9 cellular contexts compared by ENCODE assay signal in genomic region chr20:3812259-3812681, GRCh38. TPM values are rescaled to one million over a fixed set of nuclear protein-coding genes. Genes with fewer than 3 reads are reported as not detected.
DNase-seq lines count a peak whose midpoint lies in the region; ATAC-seq, FAIRE-seq and TF ChIP-seq lines count a peak whose summit lies in the region.
"Had no signal": no experiment of that assay in that cellular context is flagged by ENCODE, and none has a peak within 500 bp of the region (broad histone marks: within the 10 kb centered on the region; RNA-seq: fewer than 3 reads in every experiment).

No MANE protein-coding gene starts in this region.

- no peak for FAIRE-seq in HepG2 (lab: Jason Lieb, UNC)
- FAIRE-seq: GM12878 had no signal

- WGBS in HepG2 (ENCODE audit: low lambda C conversion rate) = 98% methylated on average over 9 of the region's 9 CpGs

- peak overlapping the region; percentile 98 for H3K27ac Mint-ChIP-seq in activated naive CD8-positive, alpha-beta T cell
- H3K27ac Mint-ChIP-seq in endothelial cell (ENCODE audit: unreplicated experiment) = no peak overlapping the region

- peak overlapping the region; percentile 44; the same call in 1 of the 2 replicates for H2AFZ ChIP-seq in KMS-11 (ENCODE audit: low read depth)
- H2AFZ ChIP-seq in HepG2 (ENCODE audit: low read length) = no peak overlapping the region

- TF ChIP-seq EP300 in HepG2 (IDR thresholded peaks at IDR 0.05; ENCODE audit: low read depth in 2 of 2, low read length in 2 of 2) (no peak), HepG2 (CRISPR knock-in tag; IDR thresholded peaks at IDR 0.05; ENCODE audit: borderline replicate concordance) (no peak)

- no peaks in the 10 kb centered on the region for H3K9me3 Mint-ChIP-seq in activated naive CD8-positive, alpha-beta T cell (ENCODE audit: low read depth)
- no peaks in the 10 kb centered on the region for H3K9me3 Mint-ChIP-seq in endothelial cell (ENCODE audit: unreplicated experiment)

- CTCF ChIA-PET in HepG2 (lab: Yijun Ruan, JAX; ENCODE audit: low intra/inter-chr PET ratio, low total read pairs) = interaction anchor here (1.2 kb wide), 1 partner anchor 25 kb away, joined by 5 read pairs; the partner anchor contains the start of gene CENPB

- H4K20me1 ChIP-seq in KMS-11 (ENCODE audit: insufficient read depth) = no peaks in the 10 kb centered on the region
- no peaks in the 10 kb centered on the region for H4K20me1 ChIP-seq in HepG2 (ENCODE audit: insufficient read depth, low read length)

- H3K36me3 ChIP-seq in KMS-11 (ENCODE audit: insufficient read depth) = no peaks in the 10 kb centered on the region
- H3K36me3 ChIP-seq in HepG2 (replicated peaks in 1 of 2; ENCODE audit: control insufficient read depth in 1 of 2, insufficient read depth in 2 of 2, low read length in 2 of 2) = no peaks in the 10 kb centered on the region
- no peaks in the 10 kb centered on the region for H3K36me3 ChIP-seq in stomach smooth muscle (ENCODE audit: control insufficient read depth in 2 of 2, insufficient read depth in 2 of 2, low read length in 2 of 2)

- H3K27me3 Mint-ChIP-seq in activated naive CD8-positive, alpha-beta T cell = no peaks in the 10 kb centered on the region
- H3K27me3 Mint-ChIP-seq in endothelial cell (ENCODE audit: unreplicated experiment) = peaks cover 9% of the 10 kb centered on the region

- DNase-seq in HepG2 (ENCODE audit: low spot score) (no peak), endothelial cell (ENCODE audit: low spot score) (no peak), NCI-H1436 treated with DMSO at 0.1 percent for 48 hours (lab: John Stamatoyannopoulos, UW) (no peak)

- intact Hi-C loops in HepG2 (cut with micrococcal nuclease; ENCODE audit: unreplicated experiment) = no loop called here

- no peak for TF ChIP-seq POLR2A in HepG2 (IDR thresholded peaks at IDR 0.05; ENCODE audit: insufficient read depth in 1 of 2, low read depth in 2 of 2, low read length in 2 of 2)

- H3K4me1 ChIP-seq in KMS-11 (ENCODE audit: low read depth, poor library complexity, severe bottlenecking) (peaks cover 6% of the 10 kb centered on the region), HepG2 (ENCODE audit: insufficient read depth, low read length) (peaks cover 55% of the 10 kb centered on the region), stomach smooth muscle (ENCODE audit: control insufficient read depth, insufficient read depth, low read length) (peaks cover 45% of the 10 kb centered on the region)

- in situ Hi-C loops in HepG2 (cut with HindIII; ENCODE audit: extremely low pct_ligation_motif_present, low pct_unique_long_range_greater_than_20kb) = no loop called here

- peak overlapping the region; percentile 49; the same call in 1 of the 2 replicates for H3K9ac ChIP-seq in KMS-11
- peak overlapping the region; percentile 45 for H3K9ac ChIP-seq in HepG2 (ENCODE audit: insufficient read depth, low read depth, low read length)
- H3K9ac ChIP-seq in stomach smooth muscle (ENCODE audit: low read length in 2 of 2) = peak overlapping the region; percentile 21 to 36

- TF ChIP-seq RAD21 in HepG2 (CRISPR knock-in tag; IDR thresholded peaks at IDR 0.05) = no peak

- H3K4me3 ChIP-seq in KMS-11 (IDR thresholded peaks at IDR 0.05; ENCODE audit: insufficient read depth, low read depth, low read length) (no peak overlapping the region), HepG2 (replicated peaks in 1 of 3; ENCODE audit: insufficient read depth in 1 of 3, low read depth in 2 of 3, low read length in 3 of 3) (peak overlapping the region in 1 of 3 experiments; percentile 59; a peak in 2 of 6 replicates), stomach smooth muscle (ENCODE audit: low read length in 2 of 2) (peak overlapping the region in 1 of 2 donors; percentile 72)
- H3K4me3 ChIP-seq: GM12878 had no signal

- POLR2A ChIA-PET in HepG2 (lab: Yijun Ruan, JAX) = interaction anchor here (0.8 to 2.8 kb wide), 5 partner anchors 8 to 33 kb away, joined by 3 to 10 read pairs (median 4); partner anchors contain the start of genes AP5S1, CDC25B and CENPB

- BruUV-seq in HepG2 (replicated peaks; lab: Mats Ljungman, UMichigan) = no TSS peak

- H3K36me3 Mint-ChIP-seq in activated naive CD8-positive, alpha-beta T cell = no peaks in the 10 kb centered on the region
- H3K36me3 Mint-ChIP-seq in endothelial cell (ENCODE audit: low read depth, unreplicated experiment) = no peaks in the 10 kb centered on the region

- no peaks in the 10 kb centered on the region for H3K27me3 ChIP-seq in KMS-11 (ENCODE audit: insufficient read depth, low read depth)
- H3K27me3 ChIP-seq in HepG2 (ENCODE audit: control insufficient read depth in 1 of 2, insufficient read depth in 2 of 2, low read length in 2 of 2) = peaks cover 3 to 14% of the 10 kb centered on the region in 2 experiments; a peak in 3 of 5 replicates
- H3K27me3 ChIP-seq in stomach smooth muscle (ENCODE audit: control insufficient read depth in 1 of 2, insufficient read depth in 2 of 2, low read length in 2 of 2) = no peaks in the 10 kb centered on the region

- H3K79me2 ChIP-seq in KMS-11 (ENCODE audit: insufficient read depth, low read depth) (no peaks in the 10 kb centered on the region), HepG2 (ENCODE audit: insufficient read depth, low read length) (no peaks in the 10 kb centered on the region)

- TF ChIP-seq CTCF in KMS-11 (conservative IDR thresholded peaks at IDR 0.05; ENCODE audit: low read depth, low read length) = no peak
- no peak for TF ChIP-seq CTCF in HepG2 (CRISPR knock-in tag; IDR thresholded peaks at IDR 0.05)
- no peak for TF ChIP-seq CTCF in endothelial cell (IDR thresholded peaks at IDR 0.05; ENCODE audit: unreplicated experiment)

- H3K4me2 ChIP-seq in KMS-11 = no peak overlapping the region
- peak overlapping the region; percentile 87 for H3K4me2 ChIP-seq in HepG2 (ENCODE audit: low read depth, low read length)

- ATAC-seq in HepG2 (no peak), GM21515 (IDR thresholded peaks at IDR 0.05; ENCODE audit: unreplicated experiment) (no peak), GM18517 (IDR thresholded peaks at IDR 0.05; ENCODE audit: unreplicated experiment) (no peak)

- peaks cover 81% of the 10 kb centered on the region for H3K4me1 Mint-ChIP-seq in activated naive CD8-positive, alpha-beta T cell (ENCODE audit: low read depth)
- H3K4me1 Mint-ChIP-seq in endothelial cell (ENCODE audit: unreplicated experiment) = peaks cover 8% of the 10 kb centered on the region

- H3K4me3 Mint-ChIP-seq in activated naive CD8-positive, alpha-beta T cell = peak overlapping the region; percentile 90
- H3K4me3 Mint-ChIP-seq in endothelial cell (ENCODE audit: unreplicated experiment) = no peak overlapping the region

- H3K9me3 ChIP-seq in HepG2 (ENCODE audit: low read length) (no peaks in the 10 kb centered on the region), stomach smooth muscle (ENCODE audit: control insufficient read depth in 2 of 2, low read length in 2 of 2) (no peaks in the 10 kb centered on the region)

- H3K27ac ChIP-seq in KMS-11 (peak overlapping the region; percentile 76), HepG2 (ENCODE audit: extremely low read length, insufficient read depth, low read length) (no peak overlapping the region), stomach smooth muscle (ENCODE audit: low read length) (peak overlapping the region; percentile 97)

RNA-seq across cellular contexts. Expression of gene AP5S1, which starts 8.1 kb away (rescaled TPM):
- total RNA-seq in HepG2 (2016; rRNA removed; fragmentation: Illumina TruSeq; extraction: Trizol) (23.2 and 23.7 TPM in 2 replicates), endothelial cell (ENCODE audit: unreplicated experiment) (9.9 TPM)
- 6.5 and 6.6 TPM in 2 replicates for total RNA-seq in HepG2 (2016; cell fraction: cytosol; rRNA removed; fragmentation: Illumina TruSeq; extraction: Trizol; ENCODE audit: low read depth)
- total RNA-seq in HepG2 (2016; cell fraction: insoluble cytoplasmic fraction; rRNA removed; fragmentation: Illumina TruSeq; extraction: Trizol) = 20.8 and 26.3 TPM in 2 replicates
- 15.6 and 19.4 TPM in 2 replicates for total RNA-seq in HepG2 (2016; cell fraction: membrane; rRNA removed; fragmentation: Illumina TruSeq; extraction: Trizol)
- total RNA-seq in HepG2 (2016; cell fraction: nucleus; rRNA removed; fragmentation: Illumina TruSeq; extraction: Trizol) = 14.1 and 15.3 TPM in 2 replicates
- 7.9 and 9.1 TPM in 2 replicates for polyA plus RNA-seq in HepG2 (2011; rRNA removed)
- 6.7 and 9.3 TPM in 2 replicates for polyA plus RNA-seq in HepG2 (2011; cell fraction: cytosol; rRNA removed)
- polyA plus RNA-seq in HepG2 (2011; cell fraction: nucleus; rRNA removed) = 13.1 and 17.4 TPM in 2 replicates
- 6.2 and 7.2 TPM in 2 replicates for polyA plus RNA-seq in HepG2 (2012)
- polyA plus RNA-seq in HepG2 (2016; cell fraction: cytosol; fragmentation: Illumina TruSeq; extraction: Trizol; ENCODE audit: low read depth) = 6.5 and 8.5 TPM in 2 replicates
- 20.4 and 21.3 TPM in 2 replicates for polyA plus RNA-seq in HepG2 (2016; cell fraction: insoluble cytoplasmic fraction; fragmentation: Illumina TruSeq; extraction: Trizol; ENCODE audit: low read depth)
- polyA plus RNA-seq in HepG2 (2016; cell fraction: membrane; fragmentation: Illumina TruSeq; extraction: Trizol; ENCODE audit: low read depth) = 13.2 and 17.0 TPM in 2 replicates
- polyA plus RNA-seq in HepG2 (2016; cell fraction: nucleus; fragmentation: Illumina TruSeq; extraction: Trizol; ENCODE audit: insufficient read depth, low read depth) = 18.0 and 19.1 TPM in 2 replicates
- 15.2 and 46.1 TPM in 2 replicates for polyA minus RNA-seq in HepG2 (2011; rRNA and poly(A)+ RNA removed; ENCODE audit: low replicate concordance)
- polyA minus RNA-seq in HepG2 (2011; cell fraction: cytosol; rRNA and poly(A)+ RNA removed) = 8.3 and 11.6 TPM in 2 replicates
- 23.7 and 26.3 TPM in 2 replicates for polyA minus RNA-seq in HepG2 (2011; cell fraction: nucleus; rRNA and poly(A)+ RNA removed)

RNA-seq across cellular contexts. Expression of gene CDC25B, which starts 16.2 kb away (rescaled TPM):
- total RNA-seq in HepG2 (2016; rRNA removed; fragmentation: Illumina TruSeq; extraction: Trizol) = 14.5 and 19.3 TPM in 2 replicates
- total RNA-seq in HepG2 (2016; cell fraction: cytosol; rRNA removed; fragmentation: Illumina TruSeq; extraction: Trizol; ENCODE audit: low read depth) = 5.8 and 5.9 TPM in 2 replicates
- 15.3 and 18.9 TPM in 2 replicates for total RNA-seq in HepG2 (2016; cell fraction: insoluble cytoplasmic fraction; rRNA removed; fragmentation: Illumina TruSeq; extraction: Trizol)
- total RNA-seq in HepG2 (2016; cell fraction: membrane; rRNA removed; fragmentation: Illumina TruSeq; extraction: Trizol) = 18.7 and 19.9 TPM in 2 replicates
- 13.9 and 16.9 TPM in 2 replicates for total RNA-seq in HepG2 (2016; cell fraction: nucleus; rRNA removed; fragmentation: Illumina TruSeq; extraction: Trizol)
- 14.3 and 19.4 TPM in 2 replicates for polyA plus RNA-seq in HepG2 (2011; rRNA removed)
- 11.6 and 15.6 TPM in 2 replicates for polyA plus RNA-seq in HepG2 (2011; cell fraction: cytosol; rRNA removed)
- polyA plus RNA-seq in HepG2 (2011; cell fraction: nucleus; rRNA removed) = 49.0 and 73.9 TPM in 2 replicates
- 26.0 and 33.6 TPM in 2 replicates for polyA plus RNA-seq in HepG2 (2012)
- 10.4 and 11.1 TPM in 2 replicates for polyA plus RNA-seq in HepG2 (2016; cell fraction: cytosol; fragmentation: Illumina TruSeq; extraction: Trizol; ENCODE audit: low read depth)
- polyA plus RNA-seq in HepG2 (2016; cell fraction: insoluble cytoplasmic fraction; fragmentation: Illumina TruSeq; extraction: Trizol; ENCODE audit: low read depth) = 30.9 and 41.0 TPM in 2 replicates
- 21.7 and 25.1 TPM in 2 replicates for polyA plus RNA-seq in HepG2 (2016; cell fraction: membrane; fragmentation: Illumina TruSeq; extraction: Trizol; ENCODE audit: low read depth)
- polyA plus RNA-seq in HepG2 (2016; cell fraction: nucleus; fragmentation: Illumina TruSeq; extraction: Trizol; ENCODE audit: insufficient read depth, low read depth) = 40.4 and 46.6 TPM in 2 replicates
- 22.5 and 47.0 TPM in 2 replicates for polyA minus RNA-seq in HepG2 (2011; rRNA and poly(A)+ RNA removed; ENCODE audit: low replicate concordance)
- 15.7 and 18.9 TPM in 2 replicates for polyA minus RNA-seq in HepG2 (2011; cell fraction: cytosol; rRNA and poly(A)+ RNA removed)
- polyA minus RNA-seq in HepG2 (2011; cell fraction: nucleus; rRNA and poly(A)+ RNA removed) = 11.1 and 13.0 TPM in 2 replicates
- total RNA-seq in endothelial cell (ENCODE audit: unreplicated experiment) = 10.4 TPM

RNA-seq across cellular contexts. Expression of gene CENPB, which starts 25.7 kb away (rescaled TPM):
- total RNA-seq in HepG2 (2016; rRNA removed; fragmentation: Illumina TruSeq; extraction: Trizol) (42.9 and 54.5 TPM in 2 replicates), endothelial cell (ENCODE audit: unreplicated experiment) (57.9 TPM)
- 12.7 and 12.9 TPM in 2 replicates for total RNA-seq in HepG2 (2016; cell fraction: cytosol; rRNA removed; fragmentation: Illumina TruSeq; extraction: Trizol; ENCODE audit: low read depth)
- 42.6 and 53.4 TPM in 2 replicates for total RNA-seq in HepG2 (2016; cell fraction: insoluble cytoplasmic fraction; rRNA removed; fragmentation: Illumina TruSeq; extraction: Trizol)
- 44.1 and 47.1 TPM in 2 replicates for total RNA-seq in HepG2 (2016; cell fraction: membrane; rRNA removed; fragmentation: Illumina TruSeq; extraction: Trizol)
- total RNA-seq in HepG2 (2016; cell fraction: nucleus; rRNA removed; fragmentation: Illumina TruSeq; extraction: Trizol) = 22.9 and 28.9 TPM in 2 replicates
- polyA plus RNA-seq in HepG2 (2011; rRNA removed) = 10.4 and 15.6 TPM in 2 replicates
- 13.3 and 14.8 TPM in 2 replicates for polyA plus RNA-seq in HepG2 (2011; cell fraction: cytosol; rRNA removed)
- 19.0 and 20.4 TPM in 2 replicates for polyA plus RNA-seq in HepG2 (2011; cell fraction: nucleus; rRNA removed)
- 20.0 and 24.1 TPM in 2 replicates for polyA plus RNA-seq in HepG2 (2012)
- polyA plus RNA-seq in HepG2 (2016; cell fraction: cytosol; fragmentation: Illumina TruSeq; extraction: Trizol; ENCODE audit: low read depth) = 11.2 and 11.4 TPM in 2 replicates
- 37.8 and 42.0 TPM in 2 replicates for polyA plus RNA-seq in HepG2 (2016; cell fraction: insoluble cytoplasmic fraction; fragmentation: Illumina TruSeq; extraction: Trizol; ENCODE audit: low read depth)
- polyA plus RNA-seq in HepG2 (2016; cell fraction: membrane; fragmentation: Illumina TruSeq; extraction: Trizol; ENCODE audit: low read depth) = 28.4 and 33.6 TPM in 2 replicates
- polyA plus RNA-seq in HepG2 (2016; cell fraction: nucleus; fragmentation: Illumina TruSeq; extraction: Trizol; ENCODE audit: insufficient read depth, low read depth) = 36.6 and 38.3 TPM in 2 replicates
- polyA minus RNA-seq in HepG2 (2011; rRNA and poly(A)+ RNA removed; ENCODE audit: low replicate concordance) = 40.5 and 51.2 TPM in 2 replicates
- polyA minus RNA-seq in HepG2 (2011; cell fraction: cytosol; rRNA and poly(A)+ RNA removed) = 17.9 and 18.5 TPM in 2 replicates
- 16.0 and 16.7 TPM in 2 replicates for polyA minus RNA-seq in HepG2 (2011; cell fraction: nucleus; rRNA and poly(A)+ RNA removed)

RNA-seq across cellular contexts. Expression of gene SPEF1, which starts 31.0 kb away (rescaled TPM):
- total RNA-seq in HepG2 (2016; rRNA removed; fragmentation: Illumina TruSeq; extraction: Trizol) (0.27 and 0.32 TPM in 2 replicates), endothelial cell (ENCODE audit: unreplicated experiment) (0.23 TPM)
- not detected in 2 replicates for total RNA-seq in HepG2 (2016; cell fraction: cytosol; rRNA removed; fragmentation: Illumina TruSeq; extraction: Trizol; ENCODE audit: low read depth)
- 0.15 and 0.22 TPM in 2 replicates for total RNA-seq in HepG2 (2016; cell fraction: insoluble cytoplasmic fraction; rRNA removed; fragmentation: Illumina TruSeq; extraction: Trizol)
- 0.17 and 0.22 TPM in 2 replicates for total RNA-seq in HepG2 (2016; cell fraction: membrane; rRNA removed; fragmentation: Illumina TruSeq; extraction: Trizol)
- total RNA-seq in HepG2 (2016; cell fraction: nucleus; rRNA removed; fragmentation: Illumina TruSeq; extraction: Trizol) = 0.40 TPM in 1 of 2 replicates, not detected in the other
- 0.05 and 0.11 TPM in 2 replicates for polyA plus RNA-seq in HepG2 (2011; rRNA removed)
- 0.08 TPM in 1 of 2 replicates, not detected in the other for polyA plus RNA-seq in HepG2 (2011; cell fraction: cytosol; rRNA removed)
- polyA plus RNA-seq in HepG2 (2011; cell fraction: nucleus; rRNA removed) = 0.45 and 0.84 TPM in 2 replicates
- 0.11 TPM in 1 of 2 replicates, not detected in the other for polyA plus RNA-seq in HepG2 (2012)
- polyA plus RNA-seq in HepG2 (2016; cell fraction: cytosol; fragmentation: Illumina TruSeq; extraction: Trizol; ENCODE audit: low read depth) = 0.17 and 0.22 TPM in 2 replicates
- 0.24 and 0.25 TPM in 2 replicates for polyA plus RNA-seq in HepG2 (2016; cell fraction: insoluble cytoplasmic fraction; fragmentation: Illumina TruSeq; extraction: Trizol; ENCODE audit: low read depth)
- 0.20 and 0.42 TPM in 2 replicates for polyA plus RNA-seq in HepG2 (2016; cell fraction: membrane; fragmentation: Illumina TruSeq; extraction: Trizol; ENCODE audit: low read depth)
- 0.29 TPM in 1 of 2 replicates, not detected in the other for polyA plus RNA-seq in HepG2 (2016; cell fraction: nucleus; fragmentation: Illumina TruSeq; extraction: Trizol; ENCODE audit: insufficient read depth, low read depth)
- 0.08 and 0.14 TPM in 2 replicates for polyA minus RNA-seq in HepG2 (2011; rRNA and poly(A)+ RNA removed; ENCODE audit: low replicate concordance)
- not detected in 2 replicates for polyA minus RNA-seq in HepG2 (2011; cell fraction: cytosol; rRNA and poly(A)+ RNA removed)
- 0.64 TPM in 1 of 2 replicates, not detected in the other for polyA minus RNA-seq in HepG2 (2011; cell fraction: nucleus; rRNA and poly(A)+ RNA removed)
- total RNA-seq: GM12878 had no signal

RNA-seq across cellular contexts. Expression of gene MAVS, which starts 34.4 kb away (rescaled TPM):
- total RNA-seq in HepG2 (2016; rRNA removed; fragmentation: Illumina TruSeq; extraction: Trizol) (36.6 and 44.4 TPM in 2 replicates), endothelial cell (ENCODE audit: unreplicated experiment) (111 TPM)
- total RNA-seq in HepG2 (2016; cell fraction: cytosol; rRNA removed; fragmentation: Illumina TruSeq; extraction: Trizol; ENCODE audit: low read depth) = 4.7 and 5.3 TPM in 2 replicates
- total RNA-seq in HepG2 (2016; cell fraction: insoluble cytoplasmic fraction; rRNA removed; fragmentation: Illumina TruSeq; extraction: Trizol) = 37.6 and 37.9 TPM in 2 replicates
- total RNA-seq in HepG2 (2016; cell fraction: membrane; rRNA removed; fragmentation: Illumina TruSeq; extraction: Trizol) = 17.4 and 17.9 TPM in 2 replicates
- 23.6 and 27.3 TPM in 2 replicates for total RNA-seq in HepG2 (2016; cell fraction: nucleus; rRNA removed; fragmentation: Illumina TruSeq; extraction: Trizol)
- 27.3 and 27.8 TPM in 2 replicates for polyA plus RNA-seq in HepG2 (2011; rRNA removed)
- 15.7 and 16.8 TPM in 2 replicates for polyA plus RNA-seq in HepG2 (2011; cell fraction: cytosol; rRNA removed)
- polyA plus RNA-seq in HepG2 (2011; cell fraction: nucleus; rRNA removed) = 36.4 and 42.5 TPM in 2 replicates
- polyA plus RNA-seq in HepG2 (2012) = 18.3 and 22.8 TPM in 2 replicates
- polyA plus RNA-seq in HepG2 (2016; cell fraction: cytosol; fragmentation: Illumina TruSeq; extraction: Trizol; ENCODE audit: low read depth) = 2.6 TPM in 2 replicates
- 25.4 and 30.9 TPM in 2 replicates for polyA plus RNA-seq in HepG2 (2016; cell fraction: insoluble cytoplasmic fraction; fragmentation: Illumina TruSeq; extraction: Trizol; ENCODE audit: low read depth)
- 6.2 and 7.0 TPM in 2 replicates for polyA plus RNA-seq in HepG2 (2016; cell fraction: membrane; fragmentation: Illumina TruSeq; extraction: Trizol; ENCODE audit: low read depth)
- 35.3 and 39.8 TPM in 2 replicates for polyA plus RNA-seq in HepG2 (2016; cell fraction: nucleus; fragmentation: Illumina TruSeq; extraction: Trizol; ENCODE audit: insufficient read depth, low read depth)
- polyA minus RNA-seq in HepG2 (2011; rRNA and poly(A)+ RNA removed; ENCODE audit: low replicate concordance) = 25.5 and 99.2 TPM in 2 replicates
- polyA minus RNA-seq in HepG2 (2011; cell fraction: cytosol; rRNA and poly(A)+ RNA removed) = 36.0 and 39.4 TPM in 2 replicates
- polyA minus RNA-seq in HepG2 (2011; cell fraction: nucleus; rRNA and poly(A)+ RNA removed) = 27.7 and 33.1 TPM in 2 replicates
